In genomic region chr11:3942956-3943497, GRCh38 we compare ENCODE assay signal across 11 cellular contexts.
DNase-seq lines count a peak whose midpoint lies in the region; ATAC-seq and TF ChIP-seq lines count a peak whose summit lies in the region.
"Had no signal": no experiment of that assay in that cellular context is flagged by ENCODE, and none has a peak within 500 bp of the region (broad histone marks: within the 10 kb centered on the region; RNA-seq: fewer than 3 reads in every experiment).

No MANE protein-coding gene starts in this region.

- TF ChIP-seq CTCF in tibial artery (IDR thresholded peaks at IDR 0.05): no peak

- peak overlapping the region; percentile 76 to 83 for H3K27ac ChIP-seq in tibial artery
- H3K27ac ChIP-seq: SJSA1 had no signal

- peaks cover 7% of the 10 kb centered on the region for H3K9me3 Mint-ChIP-seq in activated T-cell treated with anti-CD3 and anti-CD28 coated beads, Interleukin-2, amount 50 U/mL, for 24 hours
- no peaks in the 10 kb centered on the region for H3K9me3 Mint-ChIP-seq in activated T-helper 1 cell treated with anti-CD3 and anti-CD28 coated beads, Interleukin-12 subunit alpha, Interleukin-12 subunit beta, Interleukin-2, Interleukin-4 antibody, amounts not matched to agents 30 ng/mL and 10 ng/mL and 1 ng/mL, durations not matched to agents 14 hours and 24 hours and 36 hours
- H3K9me3 Mint-ChIP-seq: GM23338 had no signal

- H3K4me3 ChIP-seq in tibial artery: no peak overlapping the region
- H3K4me3 ChIP-seq: GM23338, SJSA1 had no signal

- no peak for DNase-seq in activated T-cell treated with anti-CD3 and anti-CD28 coated beads, Interleukin-2, amount 50 U/mL, for 24 hours
- no peak for DNase-seq in activated T-cell treated with anti-CD3 and anti-CD28 coated beads, Interleukin-2, amount 50 U/mL, for 48 hours
- DNase-seq in activated T-helper 1 cell treated with anti-CD3 and anti-CD28 coated beads, Interleukin-12 subunit alpha, Interleukin-12 subunit beta, Interleukin-2, Interleukin-4 antibody, amounts not matched to agents 30 ng/mL and 10 ng/mL and 1 ng/mL, durations not matched to agents 14 hours and 24 hours and 36 hours (ENCODE audit: low spot score): no peak
- DNase-seq in kidney glomerular epithelial cell (lab: John Stamatoyannopoulos, UW): peak; percentile 66
- DNase-seq in tibial artery: no peak
- no peak for DNase-seq in NCI-H226
- DNase-seq in NCI-H2107 (lab: John Stamatoyannopoulos, UW): no peak
- DNase-seq: retina had no signal

- H3K4me3 Mint-ChIP-seq in activated T-cell treated with anti-CD3 and anti-CD28 coated beads, Interleukin-2, amount 50 U/mL, for 24 hours: no peak overlapping the region
- peak overlapping the region; percentile 49 for H3K4me3 Mint-ChIP-seq in activated T-helper 1 cell treated with anti-CD3 and anti-CD28 coated beads, Interleukin-12 subunit alpha, Interleukin-12 subunit beta, Interleukin-2, Interleukin-4 antibody, amounts not matched to agents 30 ng/mL and 10 ng/mL and 1 ng/mL, durations not matched to agents 14 hours and 24 hours and 36 hours
- H3K4me3 Mint-ChIP-seq: GM23338 had no signal

- H3K36me3 ChIP-seq in tibial artery: no peaks in the 10 kb centered on the region
- H3K36me3 ChIP-seq: SJSA1 had no signal

- no peak for ATAC-seq in GM21717 (IDR thresholded peaks at IDR 0.05; ENCODE audit: unreplicated experiment)
- ATAC-seq: GM23338 had no signal

- peaks cover 41% of the 10 kb centered on the region for H3K36me3 Mint-ChIP-seq in activated T-cell treated with anti-CD3 and anti-CD28 coated beads, Interleukin-2, amount 50 U/mL, for 24 hours (ENCODE audit: low read depth)
- peaks cover 28% of the 10 kb centered on the region for H3K36me3 Mint-ChIP-seq in activated T-helper 1 cell treated with anti-CD3 and anti-CD28 coated beads, Interleukin-12 subunit alpha, Interleukin-12 subunit beta, Interleukin-2, Interleukin-4 antibody, amounts not matched to agents 30 ng/mL and 10 ng/mL and 1 ng/mL, durations not matched to agents 14 hours and 24 hours and 36 hours (ENCODE audit: low read depth)

- H3K27me3 ChIP-seq in tibial artery: no peaks in the 10 kb centered on the region
- H3K27me3 ChIP-seq: SJSA1 had no signal

- H3K27ac Mint-ChIP-seq in activated T-cell treated with anti-CD3 and anti-CD28 coated beads, Interleukin-2, amount 50 U/mL, for 24 hours: peak overlapping the region; percentile 69
- H3K27ac Mint-ChIP-seq in activated T-helper 1 cell treated with anti-CD3 and anti-CD28 coated beads, Interleukin-12 subunit alpha, Interleukin-12 subunit beta, Interleukin-2, Interleukin-4 antibody, amounts not matched to agents 30 ng/mL and 10 ng/mL and 1 ng/mL, durations not matched to agents 14 hours and 24 hours and 36 hours: peak overlapping the region; percentile 86
- H3K27ac Mint-ChIP-seq: GM23338 had no signal

- intact Hi-C loops in activated T-helper 1 cell treated with anti-CD3 and anti-CD28 coated beads, Interleukin-12 subunit alpha, Interleukin-12 subunit beta, Interleukin-2, Interleukin-4 antibody, amounts not matched to agents 30 ng/mL and 10 ng/mL and 1 ng/mL, durations not matched to agents 14 hours and 24 hours and 36 hours (cut with micrococcal nuclease): loop anchor here (5.0 to 10.0 kb wide), 2 partner anchors 114 to 568 kb away; partner anchors contain the start of gene ZNF195
- intact Hi-C loops in tibial artery (cut with DNase I; ENCODE audit: low total_unique reads): no loop called here

- H3K4me1 ChIP-seq in tibial artery: peaks cover 4 to 97% (median 73%) of the 10 kb centered on the region in 4 donors

- peaks cover 89% of the 10 kb centered on the region for H3K4me1 Mint-ChIP-seq in activated T-cell treated with anti-CD3 and anti-CD28 coated beads, Interleukin-2, amount 50 U/mL, for 24 hours (ENCODE audit: low read depth)
- peaks cover 84% of the 10 kb centered on the region for H3K4me1 Mint-ChIP-seq in activated T-helper 1 cell treated with anti-CD3 and anti-CD28 coated beads, Interleukin-12 subunit alpha, Interleukin-12 subunit beta, Interleukin-2, Interleukin-4 antibody, amounts not matched to agents 30 ng/mL and 10 ng/mL and 1 ng/mL, durations not matched to agents 14 hours and 24 hours and 36 hours (ENCODE audit: low read depth)
- H3K4me1 Mint-ChIP-seq: GM23338 had no signal

- H3K27me3 Mint-ChIP-seq in activated T-cell treated with anti-CD3 and anti-CD28 coated beads, Interleukin-2, amount 50 U/mL, for 24 hours: no peaks in the 10 kb centered on the region
- H3K27me3 Mint-ChIP-seq in activated T-helper 1 cell treated with anti-CD3 and anti-CD28 coated beads, Interleukin-12 subunit alpha, Interleukin-12 subunit beta, Interleukin-2, Interleukin-4 antibody, amounts not matched to agents 30 ng/mL and 10 ng/mL and 1 ng/mL, durations not matched to agents 14 hours and 24 hours and 36 hours (ENCODE audit: insufficient read depth): no peaks in the 10 kb centered on the region

- H3K9me3 ChIP-seq in tibial artery: no peaks in the 10 kb centered on the region
- H3K9me3 ChIP-seq: SJSA1 had no signal
